In the genomic region with DNA sequence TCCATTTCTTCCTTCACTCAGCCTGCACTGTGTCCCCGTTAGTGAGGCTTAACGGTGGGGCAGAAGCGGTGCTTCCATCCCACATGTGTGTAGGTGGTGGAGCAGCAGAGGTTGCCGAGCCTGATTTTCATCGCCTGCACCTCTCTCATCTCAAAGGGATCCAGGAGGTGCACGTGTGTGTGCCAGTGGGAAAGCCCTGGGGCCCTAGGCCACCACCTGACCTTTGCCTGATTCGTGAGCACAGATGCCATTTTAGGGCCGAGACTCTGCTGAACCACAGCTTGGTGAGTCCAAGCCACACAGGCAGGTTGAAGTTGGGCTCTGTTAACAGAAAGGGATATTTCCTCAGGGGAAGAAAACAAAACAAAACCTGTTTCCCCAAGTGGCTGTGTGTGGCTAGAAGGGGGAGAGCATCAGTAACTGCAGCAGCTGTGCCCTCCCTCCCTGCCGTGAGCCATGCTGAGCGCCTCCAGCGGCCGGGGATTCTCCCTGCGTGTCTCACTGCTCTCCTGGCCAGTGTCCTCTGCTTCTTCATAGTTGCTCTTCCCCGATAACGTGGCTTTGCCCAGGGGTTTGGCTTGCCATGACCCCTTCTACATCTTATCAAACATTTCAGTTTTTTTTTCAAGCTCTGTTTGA, we compare ENCODE assay signal across 9 cellular contexts.
DNase-seq lines count a peak whose midpoint lies in the region; ATAC-seq and TF ChIP-seq lines count a peak whose summit lies in the region.
"Had no signal": no experiment of that assay in that cellular context is flagged by ENCODE, and none has a peak within 500 bp of the region (broad histone marks: within the 10 kb centered on the region; RNA-seq: fewer than 3 reads in every experiment).

No MANE protein-coding gene starts in this region.

- peak; percentile 35 for TF ChIP-seq CTCF in progenitor cell of endocrine pancreas (IDR thresholded peaks at IDR 0.05; ENCODE audit: unreplicated experiment)

- no peaks in the 10 kb centered on the region for H3K27me3 Mint-ChIP-seq in progenitor cell of endocrine pancreas

- H3K9me3 Mint-ChIP-seq in progenitor cell of endocrine pancreas (ENCODE audit: low read depth) = no peaks in the 10 kb centered on the region
- H3K9me3 Mint-ChIP-seq: nephron had no signal

- H3K4me3 Mint-ChIP-seq in progenitor cell of endocrine pancreas (ENCODE audit: low read depth) = no peak overlapping the region
- H3K4me3 Mint-ChIP-seq: nephron had no signal

- no peak overlapping the region for H3K27ac Mint-ChIP-seq in progenitor cell of endocrine pancreas
- H3K27ac Mint-ChIP-seq: nephron had no signal

- H3K27ac ChIP-seq in caudate nucleus (ENCODE audit: low read depth, low read length) = peak overlapping the region; percentile 17

- peaks cover 20% of the 10 kb centered on the region for H3K4me1 Mint-ChIP-seq in progenitor cell of endocrine pancreas (ENCODE audit: low read depth)

- peaks cover 5% of the 10 kb centered on the region for H3K36me3 Mint-ChIP-seq in progenitor cell of endocrine pancreas (ENCODE audit: insufficient read depth)

- DNase-seq in stimulated activated naive CD4-positive, alpha-beta T cell (lab: John Stamatoyannopoulos, UW) = peak in 5 of 6 experiments; percentile 1 to 33 (median 9)
- no peak for DNase-seq in stimulated activated naive CD4-positive, alpha-beta T cell treated with Interleukin-2 at 50 U/mL for 16 hours (lab: John Stamatoyannopoulos, UW)
- DNase-seq in caudate nucleus (lab: John Stamatoyannopoulos, UW) (peak in 40 of 61 donors; percentile 12 to 78 (median 43)), progenitor cell of endocrine pancreas (ENCODE audit: low spot score, unreplicated experiment) (no peak), NK-92 (lab: John Stamatoyannopoulos, UW; ENCODE audit: unreplicated experiment) (no peak), SKM-1 treated with dmso at 0.1 percent for 144 hours (lab: John Stamatoyannopoulos, UW; ENCODE audit: unreplicated experiment) (no peak)

- ATAC-seq in HG03342 (IDR thresholded peaks at IDR 0.05; ENCODE audit: unreplicated experiment) = peak; percentile 96
- ATAC-seq in GM18520 (IDR thresholded peaks at IDR 0.05; ENCODE audit: unreplicated experiment) = no peak

Comparison
In these comparisons a context has a peak if more than half of its experiments do, and no peak if none do; other contexts are left out.
1. DNase-seq: peak in stimulated activated naive CD4-positive, alpha-beta T cell (5 of 6) and caudate nucleus (40 of 61); none in stimulated activated naive CD4-positive, alpha-beta T cell treated with Interleukin-2 at 50 U/mL for 16 hours (single experiment), progenitor cell of endocrine pancreas (single experiment), NK-92 (single experiment) and SKM-1 treated with dmso at 0.1 percent for 144 hours (single experiment).